In genomic region chr3:146156801-146157310, GRCh38 we compare ENCODE assay signal across 1 cellular context.
TF ChIP-seq lines count a peak whose summit lies in the region.

No MANE protein-coding gene starts in this region.

TF ChIP-seq in GM23338, 12 proteins besides CTCF, POLR2A, EP300 and RAD21 (continued from another document):
- TF ChIP-seq ETS1 (IDR thresholded peaks at IDR 0.05) (no peak), CREB1 (CRISPR knock-in tag; IDR thresholded peaks at IDR 0.05; ENCODE audit: low read depth) (no peak), EZH2 (IDR thresholded peaks at IDR 0.05; ENCODE audit: low read depth, unreplicated experiment) (no peak), NANOG (IDR thresholded peaks at IDR 0.05; ENCODE audit: borderline replicate concordance) (no peak), ZNF114 (CRISPR knock-in tag; IDR thresholded peaks at IDR 0.05) (no peak), ZNF462 (CRISPR knock-in tag; IDR thresholded peaks at IDR 0.05) (no peak)
TF ChIP-seq in GM23338: peak in this region for 0.
